32 cellular contexts compared by ENCODE assay signal in genomic region chr4:31575504-31575903, GRCh38.
"Had no signal": no experiment of that assay in that cellular context is flagged by ENCODE, and none has a peak within 500 bp of the region (broad histone marks: within the 10 kb centered on the region; RNA-seq: fewer than 3 reads in every experiment).

No MANE protein-coding gene starts in this region.

- H2AFZ ChIP-seq: PC-9 had no signal

- H3K4me3 Mint-ChIP-seq: activated CD4-positive, alpha-beta T cell treated with anti-CD3 and anti-CD28 coated beads, Interleukin-2, amount 10 ng/mL, durations not matched to agents 24 days and 14 days; activated CD8-positive, alpha-beta T cell treated with anti-CD3 and anti-CD28 coated beads, Interleukin-2, amount 10 ng/mL, durations not matched to agents 7 days and 5 days; activated naive CD4-positive, alpha-beta T cell treated with anti-CD3 and anti-CD28 coated beads, Interleukin-2, amount 50 U/mL, for 24 hours; activated naive CD8-positive, alpha-beta T cell treated with anti-CD3 and anti-CD28 coated beads, Interleukin-2, amount 10 ng/mL, durations not matched to agents 7 days and 5 days; activated T-cell treated with anti-CD3 and anti-CD28 coated beads, Interleukin-2, amount 50 U/mL, for 24 hours; central memory CD8-positive, alpha-beta T cell had no signal

- H3K4me2 ChIP-seq: PC-9 had no signal

- DNase-seq: activated CD4-positive, alpha-beta T cell treated with anti-CD3 and anti-CD28 coated beads, Interleukin-2, amount 10 ng/mL, durations not matched to agents 24 days and 14 days; activated CD4-positive, alpha-beta T cell treated with anti-CD3 and anti-CD28 coated beads, Interleukin-2, amount 50 U/mL, for 48 hours; activated CD8-positive, alpha-beta T cell treated with anti-CD3 and anti-CD28 coated beads, Interleukin-2, amount 10 ng/mL, durations not matched to agents 7 days and 5 days; activated gamma-delta T cell; activated naive CD4-positive, alpha-beta T cell treated with Interleukin-2 at 50 U/mL for 16 hours; activated naive CD8-positive, alpha-beta T cell treated with anti-CD3 and anti-CD28 coated beads, Interleukin-2, amount 10 ng/mL, durations not matched to agents 7 days and 5 days; activated T-cell treated with anti-CD3 and anti-CD28 coated beads, Interleukin-2, amount 50 U/mL, for 24 hours; amygdala; Kasumi-1; KG1; MG63; NCI-H1048; NCI-H1417; NCI-H146; NCI-H187; NCI-H2029 treated with DMSO at 0.1 percent for 48 hours; NCI-H2107; NCI-H2171; NCI-H226; NCI-H446 treated with DMSO at 0.1 percent for 48 hours; NCI-H524; NCI-H69; PC-9; Right ventricle myocardium superior; T1000; WERI-Rb-1 had no signal

- H3K36me3 ChIP-seq: ascending aorta, cardiac muscle cell, MG63, WERI-Rb-1 had no signal

- ATAC-seq: activated CD8-positive, alpha-beta T cell treated with anti-CD3 and anti-CD28 coated beads, Interleukin-2, amount 10 ng/mL, durations not matched to agents 7 days and 5 days had no signal

- H3K4me3 ChIP-seq: ascending aorta, cardiac muscle cell, MG63, PC-9 had no signal

- H3K4me1 Mint-ChIP-seq: activated CD4-positive, alpha-beta T cell treated with anti-CD3 and anti-CD28 coated beads, Interleukin-2, amount 10 ng/mL, durations not matched to agents 24 days and 14 days; activated naive CD4-positive, alpha-beta T cell treated with anti-CD3 and anti-CD28 coated beads, Interleukin-2, amount 50 U/mL, for 24 hours; activated naive CD8-positive, alpha-beta T cell treated with anti-CD3 and anti-CD28 coated beads, Interleukin-2, amount 10 ng/mL, durations not matched to agents 7 days and 5 days; central memory CD8-positive, alpha-beta T cell had no signal

- H3K9me3 ChIP-seq: ascending aorta, MG63 had no signal

- H3K36me3 Mint-ChIP-seq: activated naive CD4-positive, alpha-beta T cell treated with anti-CD3 and anti-CD28 coated beads, Interleukin-2, amount 50 U/mL, for 24 hours; activated naive CD8-positive, alpha-beta T cell treated with anti-CD3 and anti-CD28 coated beads, Interleukin-2, amount 10 ng/mL, durations not matched to agents 7 days and 5 days had no signal

- H3K27me3 Mint-ChIP-seq: activated CD4-positive, alpha-beta T cell treated with anti-CD3 and anti-CD28 coated beads, Interleukin-2, amount 10 ng/mL, durations not matched to agents 24 days and 14 days; activated naive CD4-positive, alpha-beta T cell treated with anti-CD3 and anti-CD28 coated beads, Interleukin-2, amount 50 U/mL, for 24 hours; activated naive CD8-positive, alpha-beta T cell treated with anti-CD3 and anti-CD28 coated beads, Interleukin-2, amount 10 ng/mL, durations not matched to agents 7 days and 5 days; activated T-cell treated with anti-CD3 and anti-CD28 coated beads, Interleukin-2, amount 50 U/mL, for 24 hours; central memory CD8-positive, alpha-beta T cell had no signal

- H3K4me1 ChIP-seq: ascending aorta had no signal

- H3K9me3 Mint-ChIP-seq: activated CD4-positive, alpha-beta T cell treated with anti-CD3 and anti-CD28 coated beads, Interleukin-2, amount 10 ng/mL, durations not matched to agents 24 days and 14 days; activated naive CD4-positive, alpha-beta T cell treated with anti-CD3 and anti-CD28 coated beads, Interleukin-2, amount 50 U/mL, for 24 hours had no signal

- H3K27ac ChIP-seq: ascending aorta, cardiac muscle cell, PC-9, RWPE1, WERI-Rb-1 had no signal

- H3K27ac Mint-ChIP-seq: activated CD4-positive, alpha-beta T cell treated with anti-CD3 and anti-CD28 coated beads, Interleukin-2, amount 10 ng/mL, durations not matched to agents 24 days and 14 days; activated CD8-positive, alpha-beta T cell treated with anti-CD3 and anti-CD28 coated beads, Interleukin-2, amount 10 ng/mL, durations not matched to agents 7 days and 5 days; activated naive CD4-positive, alpha-beta T cell treated with anti-CD3 and anti-CD28 coated beads, Interleukin-2, amount 50 U/mL, for 24 hours; activated naive CD8-positive, alpha-beta T cell treated with anti-CD3 and anti-CD28 coated beads, Interleukin-2, amount 10 ng/mL, durations not matched to agents 7 days and 5 days; activated T-cell treated with anti-CD3 and anti-CD28 coated beads, Interleukin-2, amount 50 U/mL, for 24 hours; activated T-helper 2 cell treated with anti-CD3 and anti-CD28 coated beads, Interferon-gamma antibody, Interleukin-2, Interleukin-4, amounts not matched to agents 10 μg/mL and 5 μg/mL and 100 μg/mL, durations not matched to agents 14 hours and 24 hours and 36 hours had no signal

- H3K27me3 ChIP-seq: ascending aorta, cardiac muscle cell, MG63 had no signal
